19 cellular contexts compared by ENCODE assay signal in the genomic region with DNA sequence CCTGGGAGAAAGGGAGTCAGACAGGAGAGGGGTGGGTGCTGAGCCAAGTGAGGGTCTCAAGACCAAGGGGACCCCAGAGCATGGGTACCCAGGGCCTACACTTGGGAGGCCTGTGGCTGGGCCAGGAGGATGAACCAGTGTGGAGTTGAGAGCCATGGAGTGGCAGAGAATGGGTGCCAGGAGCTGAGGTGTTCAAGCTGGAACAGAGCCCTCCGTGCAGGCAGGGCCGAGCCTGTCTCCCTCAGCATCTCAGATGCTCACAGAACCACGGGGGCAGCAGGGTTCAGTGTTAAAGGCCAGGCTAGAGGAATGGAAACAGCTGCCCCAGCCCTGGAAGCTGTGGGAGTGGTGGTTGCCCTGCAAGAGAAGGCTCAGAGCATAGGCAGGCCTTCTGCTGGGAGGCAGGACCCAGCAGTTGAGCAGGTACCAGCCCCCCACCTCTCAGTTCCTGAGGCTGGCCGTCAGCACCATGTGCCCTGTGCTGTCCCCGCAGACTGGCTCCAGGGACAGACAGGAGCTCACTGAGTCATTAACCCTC. TPM values are rescaled to one million over a fixed set of nuclear protein-coding genes. Genes with fewer than 3 reads are reported as not detected.
"Had no signal": no experiment of that assay in that cellular context is flagged by ENCODE, and none has a peak within 500 bp of the region (broad histone marks: within the 10 kb centered on the region; RNA-seq: fewer than 3 reads in every experiment).

No MANE protein-coding gene starts in this region.

- H3K27me3 Mint-ChIP-seq: activated B cell treated with CpG ODN at 0.5 μM for 24 hours; activated CD8-positive, alpha-beta T cell treated with anti-CD3 and anti-CD28 coated beads for 36 hours; activated naive CD8-positive, alpha-beta T cell treated with anti-CD3 and anti-CD28 coated beads, Interleukin-2, amount 10 ng/mL, durations not matched to agents 7 days and 5 days; stimulated activated memory B cell treated with anti-CD40 and anti-IgM and Interleukin-4, amounts not matched to agents 10 μg/mL and 1 μg/mL and 100 μg/mL, for 72 hours had no signal

- ATAC-seq: activated CD8-positive, alpha-beta T cell treated with anti-CD3 and anti-CD28 coated beads for 36 hours; activated T-cell treated with anti-CD3 and anti-CD28 coated beads, Interleukin-2, amount 50 U/mL, for 4 hours; left lobe of liver; natural killer cell; stimulated activated memory B cell treated with anti-CD40 and anti-IgM and Interleukin-4, amounts not matched to agents 10 μg/mL and 1 μg/mL and 100 μg/mL, for 72 hours had no signal

- H3K27ac Mint-ChIP-seq: activated B cell treated with CpG ODN at 0.5 μM for 24 hours; activated CD8-positive, alpha-beta T cell treated with anti-CD3 and anti-CD28 coated beads for 36 hours; activated naive CD8-positive, alpha-beta T cell treated with anti-CD3 and anti-CD28 coated beads, Interleukin-2, amount 10 ng/mL, durations not matched to agents 7 days and 5 days; natural killer cell; stimulated activated memory B cell treated with anti-CD40 and anti-IgM and Interleukin-4, amounts not matched to agents 10 μg/mL and 1 μg/mL and 100 μg/mL, for 72 hours had no signal

- H3K4me1 ChIP-seq: ascending aorta, transverse colon had no signal

- H3K27me3 ChIP-seq: ascending aorta, transverse colon had no signal

- H3K9me3 Mint-ChIP-seq: activated B cell treated with CpG ODN at 0.5 μM for 24 hours; activated CD8-positive, alpha-beta T cell treated with anti-CD3 and anti-CD28 coated beads for 36 hours; activated naive CD8-positive, alpha-beta T cell treated with anti-CD3 and anti-CD28 coated beads, Interleukin-2, amount 10 ng/mL, durations not matched to agents 7 days and 5 days; activated T-cell treated with anti-CD3 and anti-CD28 coated beads, Interleukin-2, amount 50 U/mL, for 4 hours; natural killer cell; stimulated activated memory B cell treated with anti-CD40 and anti-IgM and Interleukin-4, amounts not matched to agents 10 μg/mL and 1 μg/mL and 100 μg/mL, for 72 hours had no signal

- H3K4me1 Mint-ChIP-seq: activated B cell treated with CpG ODN at 0.5 μM for 24 hours; activated naive CD8-positive, alpha-beta T cell treated with anti-CD3 and anti-CD28 coated beads, Interleukin-2, amount 10 ng/mL, durations not matched to agents 7 days and 5 days; natural killer cell; stimulated activated memory B cell treated with anti-CD40 and anti-IgM and Interleukin-4, amounts not matched to agents 10 μg/mL and 1 μg/mL and 100 μg/mL, for 72 hours had no signal

- H3K27ac ChIP-seq: ascending aorta, transverse colon had no signal

- H3K4me3 Mint-ChIP-seq: activated B cell treated with CpG ODN at 0.5 μM for 24 hours; activated CD8-positive, alpha-beta T cell treated with anti-CD3 and anti-CD28 coated beads for 36 hours; activated naive CD8-positive, alpha-beta T cell treated with anti-CD3 and anti-CD28 coated beads, Interleukin-2, amount 10 ng/mL, durations not matched to agents 7 days and 5 days; activated T-cell treated with anti-CD3 and anti-CD28 coated beads, Interleukin-2, amount 50 U/mL, for 4 hours; natural killer cell; stimulated activated memory B cell treated with anti-CD40 and anti-IgM and Interleukin-4, amounts not matched to agents 10 μg/mL and 1 μg/mL and 100 μg/mL, for 72 hours had no signal

- H3K36me3 Mint-ChIP-seq: activated naive CD8-positive, alpha-beta T cell treated with anti-CD3 and anti-CD28 coated beads, Interleukin-2, amount 10 ng/mL, durations not matched to agents 7 days and 5 days; natural killer cell; stimulated activated memory B cell treated with anti-CD40 and anti-IgM and Interleukin-4, amounts not matched to agents 10 μg/mL and 1 μg/mL and 100 μg/mL, for 72 hours had no signal

- DNase-seq: activated B cell treated with CpG ODN at 0.5 μM for 24 hours; activated CD4-positive, alpha-beta T cell treated with anti-CD3 and anti-CD28 coated beads for 48 hours; activated CD8-positive, alpha-beta T cell treated with anti-CD3 and anti-CD28 coated beads for 36 hours; activated gamma-delta T cell; activated naive CD8-positive, alpha-beta T cell treated with anti-CD3 and anti-CD28 coated beads, Interleukin-2, amount 10 ng/mL, durations not matched to agents 7 days and 5 days; activated T-cell treated with anti-CD3 and anti-CD28 coated beads, Interleukin-2, amount 50 U/mL, for 4 hours; natural killer cell; nucleus accumbens; posterior cingulate gyrus; stimulated activated CD4-positive, alpha-beta T cell treated with anti-CD3 and anti-CD28 coated beads, Interleukin-2, amount 100 ng/mL, for 48 hours; transverse colon had no signal

RNA-seq across cellular contexts. Expression of gene RSPH14, which starts 32.3 kb away (rescaled TPM):
- total RNA-seq: activated B cell treated with CpG ODN at 0.5 μM for 24 hours; activated CD8-positive, alpha-beta T cell treated with anti-CD3 and anti-CD28 coated beads for 36 hours; activated T-cell treated with anti-CD3 and anti-CD28 coated beads, Interleukin-2, amount 50 U/mL, for 4 hours; ascending aorta; bronchial epithelial cell; lung microvascular endothelial cell; mononuclear cell; subcutaneous adipose tissue; T-helper 2 cell treated with Interferon-gamma antibody and Interleukin-4, amounts not matched to agents 100 ng/mL and 5 ng/mL, for 36 hours had no signal

RNA-seq across cellular contexts. Expression of gene RAB36, which starts 35.8 kb away (rescaled TPM):
- total RNA-seq: mononuclear cell; T-helper 2 cell treated with Interferon-gamma antibody and Interleukin-4, amounts not matched to agents 100 ng/mL and 5 ng/mL, for 36 hours had no signal
